ENCODE assay signal across 7 cellular contexts in genomic region chr7:102996957-102997356, GRCh38.
"Had no signal": no experiment of that assay in that cellular context is flagged by ENCODE, and none has a peak within 500 bp of the region (broad histone marks: within the 10 kb centered on the region; RNA-seq: fewer than 3 reads in every experiment).

No MANE protein-coding gene starts in this region.

- DNase-seq: H9, HCEC 1CT, KG1 had no signal

- ATAC-seq: GM23338 had no signal

- H3K4me3 ChIP-seq: GM23338 had no signal

- H2AFZ ChIP-seq: GM23338 had no signal

- FAIRE-seq: H1, H54, HTR-8/SVneo had no signal

- H3K4me2 ChIP-seq: GM23338 had no signal
